ENCODE assay signal across 1 cellular context in the genomic region with DNA sequence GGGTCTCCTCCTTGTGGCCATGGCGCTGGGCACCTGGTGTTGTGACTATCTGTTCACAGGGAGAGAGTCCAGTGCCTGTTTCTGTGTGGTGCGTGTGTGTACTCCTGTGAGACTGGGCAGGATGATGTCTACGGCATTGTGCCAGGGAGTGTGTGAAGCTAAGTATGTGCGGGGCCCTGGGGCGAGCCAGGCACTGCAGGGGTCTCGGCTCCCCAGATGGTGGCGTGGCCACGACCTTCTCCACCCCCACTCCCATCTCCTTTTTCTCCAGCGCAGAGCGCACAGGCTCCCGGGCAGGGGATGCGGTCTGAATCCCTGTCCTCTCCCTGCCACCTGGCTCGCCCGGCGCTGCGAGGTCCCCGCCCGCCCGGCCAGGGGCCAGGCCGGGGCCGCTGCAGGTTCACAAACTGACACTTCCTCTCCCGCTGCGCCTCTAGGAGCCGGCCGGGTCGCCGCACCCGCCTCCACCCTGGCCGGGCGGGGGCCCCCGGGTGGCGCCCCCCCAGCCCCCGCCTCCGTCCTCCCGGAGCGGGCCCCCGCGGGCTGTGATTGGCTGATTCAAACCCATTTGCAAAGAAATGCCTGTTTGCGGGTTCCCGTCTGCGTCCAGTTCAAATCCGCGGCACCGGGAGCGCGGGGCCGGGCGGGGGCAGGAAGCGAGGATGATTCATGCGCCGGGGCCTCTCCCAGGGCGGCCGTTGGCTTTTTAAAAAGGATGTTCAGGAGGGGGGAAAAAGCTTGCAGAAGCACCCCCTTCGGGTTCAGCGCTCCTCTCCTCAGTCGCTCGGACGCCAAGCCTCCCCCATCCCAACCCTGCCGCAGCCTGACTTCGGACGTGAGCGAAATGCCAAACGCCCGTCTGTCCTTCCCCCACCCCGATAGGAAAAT.
TF ChIP-seq lines count a peak whose summit lies in the region.

No MANE protein-coding gene starts in this region.

TF ChIP-seq in K562, 482 proteins besides CTCF, POLR2A, EP300 and RAD21 (continued from another document):
- TF ChIP-seq BDP1 (IDR thresholded peaks at IDR 0.05; ENCODE audit: insufficient read depth, insufficient read length), result no peak
- peak; percentile 99 for TF ChIP-seq JUN (IDR thresholded peaks at IDR 0.05; ENCODE audit: borderline replicate concordance, low read depth, low read length)
- no peak for TF ChIP-seq JUN (CRISPR knock-in tag; IDR thresholded peaks at IDR 0.05; ENCODE audit: borderline replicate concordance)
- TF ChIP-seq KDM4B (IDR thresholded peaks at IDR 0.05; ENCODE audit: borderline replicate concordance in 2 of 2, low read depth in 1 of 2), result no peak
- TF ChIP-seq HMGXB4 (CRISPR knock-in tag; IDR thresholded peaks at IDR 0.05), result peak; percentile 81
- 0 out of 2 replicates have a peak, but pooled peaks have one; percentile 13 for TF ChIP-seq MAFF (IDR thresholded peaks at IDR 0.05; ENCODE audit: low read length)
- peak; percentile 71 for TF ChIP-seq GTF2F1 (IDR thresholded peaks at IDR 0.05; ENCODE audit: low read depth, low read length)
- TF ChIP-seq LCOR (CRISPR knock-in tag; IDR thresholded peaks at IDR 0.05), result no peak
- TF ChIP-seq JUND (IDR thresholded peaks at IDR 0.05; ENCODE audit: borderline replicate concordance, low read depth, low read length), result peak; percentile 99
- no peak for TF ChIP-seq JUND (tag; IDR thresholded peaks at IDR 0.05; ENCODE audit: borderline replicate concordance, low read depth, low read length)
- 0 out of 2 replicates have a peak, but pooled peaks have one; percentile 34 for TF ChIP-seq HCFC1 (IDR thresholded peaks at IDR 0.05; ENCODE audit: low read depth, low read length)
- TF ChIP-seq, protein P1, sequence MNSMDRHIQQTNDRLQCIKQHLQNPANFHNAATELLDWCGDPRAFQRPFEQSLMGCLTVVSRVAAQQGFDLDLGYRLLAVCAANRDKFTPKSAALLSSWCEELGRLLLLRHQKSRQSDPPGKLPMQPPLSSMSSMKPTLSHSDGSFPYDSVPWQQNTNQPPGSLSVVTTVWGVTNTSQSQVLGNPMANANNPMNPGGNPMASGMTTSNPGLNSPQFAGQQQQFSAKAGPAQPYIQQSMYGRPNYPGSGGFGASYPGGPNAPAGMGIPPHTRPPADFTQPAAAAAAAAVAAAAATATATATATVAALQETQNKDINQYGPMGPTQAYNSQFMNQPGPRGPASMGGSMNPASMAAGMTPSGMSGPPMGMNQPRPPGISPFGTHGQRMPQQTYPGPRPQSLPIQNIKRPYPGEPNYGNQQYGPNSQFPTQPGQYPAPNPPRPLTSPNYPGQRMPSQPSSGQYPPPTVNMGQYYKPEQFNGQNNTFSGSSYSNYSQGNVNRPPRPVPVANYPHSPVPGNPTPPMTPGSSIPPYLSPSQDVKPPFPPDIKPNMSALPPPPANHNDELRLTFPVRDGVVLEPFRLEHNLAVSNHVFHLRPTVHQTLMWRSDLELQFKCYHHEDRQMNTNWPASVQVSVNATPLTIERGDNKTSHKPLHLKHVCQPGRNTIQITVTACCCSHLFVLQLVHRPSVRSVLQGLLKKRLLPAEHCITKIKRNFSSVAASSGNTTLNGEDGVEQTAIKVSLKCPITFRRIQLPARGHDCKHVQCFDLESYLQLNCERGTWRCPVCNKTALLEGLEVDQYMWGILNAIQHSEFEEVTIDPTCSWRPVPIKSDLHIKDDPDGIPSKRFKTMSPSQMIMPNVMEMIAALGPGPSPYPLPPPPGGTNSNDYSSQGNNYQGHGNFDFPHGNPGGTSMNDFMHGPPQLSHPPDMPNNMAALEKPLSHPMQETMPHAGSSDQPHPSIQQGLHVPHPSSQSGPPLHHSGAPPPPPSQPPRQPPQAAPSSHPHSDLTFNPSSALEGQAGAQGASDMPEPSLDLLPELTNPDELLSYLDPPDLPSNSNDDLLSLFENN (IDR thresholded peaks at IDR 0.05; ENCODE audit: low read depth in 2 of 2, low read length in 2 of 2), result peak in 1 of 2 experiments; percentile 77; a peak in 1 of 4 replicates
- peak; percentile 19; the same call in 1 of the 2 replicates for TF ChIP-seq ZNF384 (IDR thresholded peaks at IDR 0.05; ENCODE audit: low read depth, low read length)
- TF ChIP-seq ZNF282 (CRISPR knock-in tag; IDR thresholded peaks at IDR 0.05), result no peak
- no peak for TF ChIP-seq NONO (IDR thresholded peaks at IDR 0.05; ENCODE audit: low read depth in 2 of 2, low read length in 1 of 2)
- TF ChIP-seq, protein P2, sequence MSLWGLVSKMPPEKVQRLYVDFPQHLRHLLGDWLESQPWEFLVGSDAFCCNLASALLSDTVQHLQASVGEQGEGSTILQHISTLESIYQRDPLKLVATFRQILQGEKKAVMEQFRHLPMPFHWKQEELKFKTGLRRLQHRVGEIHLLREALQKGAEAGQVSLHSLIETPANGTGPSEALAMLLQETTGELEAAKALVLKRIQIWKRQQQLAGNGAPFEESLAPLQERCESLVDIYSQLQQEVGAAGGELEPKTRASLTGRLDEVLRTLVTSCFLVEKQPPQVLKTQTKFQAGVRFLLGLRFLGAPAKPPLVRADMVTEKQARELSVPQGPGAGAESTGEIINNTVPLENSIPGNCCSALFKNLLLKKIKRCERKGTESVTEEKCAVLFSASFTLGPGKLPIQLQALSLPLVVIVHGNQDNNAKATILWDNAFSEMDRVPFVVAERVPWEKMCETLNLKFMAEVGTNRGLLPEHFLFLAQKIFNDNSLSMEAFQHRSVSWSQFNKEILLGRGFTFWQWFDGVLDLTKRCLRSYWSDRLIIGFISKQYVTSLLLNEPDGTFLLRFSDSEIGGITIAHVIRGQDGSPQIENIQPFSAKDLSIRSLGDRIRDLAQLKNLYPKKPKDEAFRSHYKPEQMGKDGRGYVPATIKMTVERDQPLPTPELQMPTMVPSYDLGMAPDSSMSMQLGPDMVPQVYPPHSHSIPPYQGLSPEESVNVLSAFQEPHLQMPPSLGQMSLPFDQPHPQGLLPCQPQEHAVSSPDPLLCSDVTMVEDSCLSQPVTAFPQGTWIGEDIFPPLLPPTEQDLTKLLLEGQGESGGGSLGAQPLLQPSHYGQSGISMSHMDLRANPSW (CRISPR knock-in tag; IDR thresholded peaks at IDR 0.05), result peak; percentile 88; the same call in 1 of the 2 replicates
- TF ChIP-seq EHMT2 (IDR thresholded peaks at IDR 0.05), result no peak
- TF ChIP-seq CBX2 (IDR thresholded peaks at IDR 0.05; ENCODE audit: insufficient read depth, low read length, poor library complexity, severe bottlenecking), result no peak
- peak; percentile 77 for TF ChIP-seq E2F1 (CRISPR knock-in tag; IDR thresholded peaks at IDR 0.05)
- TF ChIP-seq MAFK (IDR thresholded peaks at IDR 0.05; ENCODE audit: low read length), result peak; percentile 62
- no peak for TF ChIP-seq RBM15 (IDR thresholded peaks at IDR 0.05; ENCODE audit: insufficient read depth, low read length)
- TF ChIP-seq BRF1 (IDR thresholded peaks at IDR 0.05; ENCODE audit: borderline replicate concordance, extremely low read depth, insufficient read length), result no peak
- TF ChIP-seq ESRRB (CRISPR knock-in tag; IDR thresholded peaks at IDR 0.05; ENCODE audit: borderline replicate concordance), result no peak
- TF ChIP-seq, protein P3, sequence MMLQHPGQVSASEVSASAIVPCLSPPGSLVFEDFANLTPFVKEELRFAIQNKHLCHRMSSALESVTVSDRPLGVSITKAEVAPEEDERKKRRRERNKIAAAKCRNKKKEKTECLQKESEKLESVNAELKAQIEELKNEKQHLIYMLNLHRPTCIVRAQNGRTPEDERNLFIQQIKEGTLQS (IDR thresholded peaks at IDR 0.05), result no peak
- TF ChIP-seq, protein P3 (CRISPR knock-in tag; conservative IDR thresholded peaks at IDR 0.05), result peak; percentile 92
- peak; percentile 9; the same call in 1 of the 2 replicates for TF ChIP-seq SMC3 (conservative IDR thresholded peaks at IDR 0.05; ENCODE audit: insufficient read depth, low read depth, low read length)
- peak; percentile 19 to 66; a peak in 3 of 4 replicates for TF ChIP-seq TBL1XR1 (IDR thresholded peaks at IDR 0.05; ENCODE audit: low read length in 2 of 2)
- no peak for TF ChIP-seq FOXA3 (CRISPR knock-in tag; conservative IDR thresholded peaks at IDR 0.05 in 1 of 2, IDR thresholded peaks at IDR 0.05 in 1 of 2)
- TF ChIP-seq RCOR1 (IDR thresholded peaks at IDR 0.05; ENCODE audit: borderline replicate concordance in 1 of 2, low read depth in 2 of 2, low read length in 2 of 2), result peak in 1 of 2 experiments; percentile 92; a peak in 2 of 4 replicates
- peak; percentile 88 for TF ChIP-seq MYC (IDR thresholded peaks at IDR 0.05; ENCODE audit: low read depth, low read length)
- TF ChIP-seq MYC (CRISPR knock-in tag; IDR thresholded peaks at IDR 0.05; ENCODE audit: borderline replicate concordance, low read depth), result no peak
- TF ChIP-seq ZNF57 (CRISPR knock-in tag; IDR thresholded peaks at IDR 0.05), result no peak
- peak; percentile 85 for TF ChIP-seq POLR2AphosphoS2 (IDR thresholded peaks at IDR 0.05; ENCODE audit: low read length)
- TF ChIP-seq RFX5 (IDR thresholded peaks at IDR 0.05; ENCODE audit: low read depth, low read length), result peak; percentile 43; the same call in 1 of the 2 replicates
- TF ChIP-seq, protein P4, sequence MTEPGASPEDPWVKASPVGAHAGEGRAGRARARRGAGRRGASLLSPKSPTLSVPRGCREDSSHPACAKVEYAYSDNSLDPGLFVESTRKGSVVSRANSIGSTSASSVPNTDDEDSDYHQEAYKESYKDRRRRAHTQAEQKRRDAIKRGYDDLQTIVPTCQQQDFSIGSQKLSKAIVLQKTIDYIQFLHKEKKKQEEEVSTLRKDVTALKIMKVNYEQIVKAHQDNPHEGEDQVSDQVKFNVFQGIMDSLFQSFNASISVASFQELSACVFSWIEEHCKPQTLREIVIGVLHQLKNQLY (CRISPR knock-in tag; conservative IDR thresholded peaks at IDR 0.05), result peak in 1 of 2 experiments; percentile 89; a peak in 1 of 4 replicates
- TF ChIP-seq CHD2 (IDR thresholded peaks at IDR 0.05; ENCODE audit: low read depth, low read length), result peak; percentile 75
